In genomic region chr3:32818431-32819085, GRCh38 we compare ENCODE assay signal across 10 cellular contexts. TPM values are rescaled to one million over a fixed set of nuclear protein-coding genes. Genes with fewer than 3 reads are reported as not detected.
DNase-seq lines count a peak whose midpoint lies in the region; ATAC-seq and TF ChIP-seq lines count a peak whose summit lies in the region.
"Had no signal": no experiment of that assay in that cellular context is flagged by ENCODE, and none has a peak within 500 bp of the region (broad histone marks: within the 10 kb centered on the region; RNA-seq: fewer than 3 reads in every experiment).

No MANE protein-coding gene starts in this region.

- H3K4me1 Mint-ChIP-seq in CD8-positive, alpha-beta T cell (ENCODE audit: low read depth) = peaks cover 24% of the 10 kb centered on the region
- peaks cover 47% of the 10 kb centered on the region for H3K4me1 Mint-ChIP-seq in dendritic cell treated with granulocyte-macrophage colony-stimulating factor and Interleukin-4, amounts not matched to agents 40 ng/mL and 50 ng/mL, for 4 days (ENCODE audit: low read depth)

- H3K27me3 ChIP-seq in CD8-positive, alpha-beta T cell (ENCODE audit: insufficient read depth, low read length) = peaks cover 6% of the 10 kb centered on the region
- H3K27me3 ChIP-seq in neural cell (ENCODE audit: insufficient read depth, low read depth, low read length) = peaks cover 58% of the 10 kb centered on the region

- H3K4me1 ChIP-seq in CD8-positive, alpha-beta T cell (ENCODE audit: insufficient read depth, low read length) = no peaks in the 10 kb centered on the region

- no peak for TF ChIP-seq RAD21 in neural cell (conservative IDR thresholded peaks at IDR 0.05)

- no peaks in the 10 kb centered on the region for H3K9me3 ChIP-seq in CD8-positive, alpha-beta T cell (ENCODE audit: low read length)
- no peaks in the 10 kb centered on the region for H3K9me3 ChIP-seq in neural cell (ENCODE audit: low read length)

- H3K79me2 ChIP-seq in neural cell (replicated peaks; ENCODE audit: insufficient read depth, low read length) = peaks cover 56% of the 10 kb centered on the region

- POLR2A ChIA-PET in CD8-positive, alpha-beta T cell (lab: Charles Lee) = no interaction called here

- H3K27me3 Mint-ChIP-seq in CD8-positive, alpha-beta T cell (ENCODE audit: low read depth) = peaks cover 44% of the 10 kb centered on the region
- peaks cover 55% of the 10 kb centered on the region for H3K27me3 Mint-ChIP-seq in dendritic cell treated with granulocyte-macrophage colony-stimulating factor and Interleukin-4, amounts not matched to agents 40 ng/mL and 50 ng/mL, for 4 days

- no peak overlapping the region for H3K27ac Mint-ChIP-seq in CD8-positive, alpha-beta T cell
- H3K27ac Mint-ChIP-seq in dendritic cell treated with granulocyte-macrophage colony-stimulating factor and Interleukin-4, amounts not matched to agents 40 ng/mL and 50 ng/mL, for 4 days = no peak overlapping the region

- no peak for TF ChIP-seq CTCF in CD8-positive, alpha-beta T cell (IDR thresholded peaks at IDR 0.05)
- TF ChIP-seq CTCF in neural cell (IDR thresholded peaks at IDR 0.05; ENCODE audit: poor library complexity, severe bottlenecking) = no peak

- H3K4me2 ChIP-seq in neural cell (ENCODE audit: low read length) = peak overlapping the region; percentile 76

- H3F3A ChIP-seq in neural cell (ENCODE audit: insufficient read depth, low read length, poor library complexity, severe bottlenecking) = no peaks in the 10 kb centered on the region

- intact Hi-C loops in CD8-positive, alpha-beta T cell (cut with DNase I, micrococcal nuclease) = no loop called here
- intact Hi-C loops in dendritic cell treated with granulocyte-macrophage colony-stimulating factor and Interleukin-4, amounts not matched to agents 40 ng/mL and 50 ng/mL, for 4 days (cut with micrococcal nuclease) = no loop called here

- no peak for DNase-seq in CD8-positive, alpha-beta T cell
- DNase-seq in kidney glomerular epithelial cell (lab: John Stamatoyannopoulos, UW) (no peak), germinal center (ENCODE audit: low spot score) (no peak), NCI-H226 (no peak)
- DNase-seq: brain microvascular endothelial cell, substantia nigra had no signal

- peak overlapping the region; percentile 90 for H3K9ac ChIP-seq in neural cell (ENCODE audit: low read length)

- no peaks in the 10 kb centered on the region for H3K9me3 Mint-ChIP-seq in CD8-positive, alpha-beta T cell
- H3K9me3 Mint-ChIP-seq in dendritic cell treated with granulocyte-macrophage colony-stimulating factor and Interleukin-4, amounts not matched to agents 40 ng/mL and 50 ng/mL, for 4 days = no peaks in the 10 kb centered on the region

- no peak for TF ChIP-seq EP300 in neural cell (conservative IDR thresholded peaks at IDR 0.05; ENCODE audit: poor library complexity, severe bottlenecking)

- no peak overlapping the region for H3K27ac ChIP-seq in CD8-positive, alpha-beta T cell (ENCODE audit: low read depth, low read length)
- H3K27ac ChIP-seq in neural cell (ENCODE audit: low read length) = no peak overlapping the region
- H3K27ac ChIP-seq: brain microvascular endothelial cell had no signal

- H3K36me3 ChIP-seq in CD8-positive, alpha-beta T cell (ENCODE audit: insufficient read depth, low read length) = no peaks in the 10 kb centered on the region
- no peaks in the 10 kb centered on the region for H3K36me3 ChIP-seq in neural cell (ENCODE audit: insufficient read depth, low read length)
- H3K36me3 ChIP-seq: brain microvascular endothelial cell had no signal

- H2AFZ ChIP-seq in neural cell (ENCODE audit: low read depth, low read length) = no peak overlapping the region

- CTCF ChIA-PET in CD8-positive, alpha-beta T cell (lab: Charles Lee) = no interaction called here

- no peak overlapping the region for H3K4me3 ChIP-seq in CD8-positive, alpha-beta T cell (ENCODE audit: low read depth, low read length)
- peak overlapping the region; percentile 97 for H3K4me3 ChIP-seq in neural cell (ENCODE audit: low read length)

- H3K9me2 ChIP-seq in neural cell (ENCODE audit: insufficient read depth, low read length) = no peaks in the 10 kb centered on the region

- H4K20me1 ChIP-seq in neural cell (ENCODE audit: insufficient read depth) = peaks cover 38% of the 10 kb centered on the region

- peak overlapping the region; percentile 51 for H3K4me3 Mint-ChIP-seq in CD8-positive, alpha-beta T cell
- H3K4me3 Mint-ChIP-seq in dendritic cell treated with granulocyte-macrophage colony-stimulating factor and Interleukin-4, amounts not matched to agents 40 ng/mL and 50 ng/mL, for 4 days = peak overlapping the region; percentile 69

- no peak for ATAC-seq in CD8-positive, alpha-beta T cell
- peak; percentile 9 for ATAC-seq in HG03354 (IDR thresholded peaks at IDR 0.05; ENCODE audit: poor library complexity, severe bottlenecking, unreplicated experiment)
- no peak for ATAC-seq in HG03342 (IDR thresholded peaks at IDR 0.05; ENCODE audit: unreplicated experiment)

- no peaks in the 10 kb centered on the region for H3K36me3 Mint-ChIP-seq in CD8-positive, alpha-beta T cell
- H3K36me3 Mint-ChIP-seq in dendritic cell treated with granulocyte-macrophage colony-stimulating factor and Interleukin-4, amounts not matched to agents 40 ng/mL and 50 ng/mL, for 4 days (ENCODE audit: low read depth) = no peaks in the 10 kb centered on the region

TF ChIP-seq in neural cell, 6 proteins besides CTCF, POLR2A, EP300 and RAD21:
- no peak for TF ChIP-seq REST (IDR thresholded peaks at IDR 0.05; ENCODE audit: borderline replicate concordance)
- TF ChIP-seq TAF1 (IDR thresholded peaks at IDR 0.05; ENCODE audit: low read depth) = no peak
- TF ChIP-seq SMC3 (conservative IDR thresholded peaks at IDR 0.05; ENCODE audit: poor library complexity) = no peak
- TF ChIP-seq MXI1 (conservative IDR thresholded peaks at IDR 0.05; ENCODE audit: poor library complexity, severe bottlenecking) = peak; percentile 23
- TF ChIP-seq POLR2AphosphoS5 (IDR thresholded peaks at IDR 0.05) = peak; percentile 46

RNA-seq across cellular contexts. Expression of gene TRIM71, which starts 0.8 kb away (rescaled TPM):
- total RNA-seq in CD8-positive, alpha-beta T cell = not detected
- polyA plus RNA-seq in neural cell = 3.7 and 4.0 TPM in 2 replicates
- 10.0 and 13.0 TPM in 2 replicates for polyA minus RNA-seq in neural cell
